Comparison of ENCODE assay signal across 1 cellular context in the genomic region with DNA sequence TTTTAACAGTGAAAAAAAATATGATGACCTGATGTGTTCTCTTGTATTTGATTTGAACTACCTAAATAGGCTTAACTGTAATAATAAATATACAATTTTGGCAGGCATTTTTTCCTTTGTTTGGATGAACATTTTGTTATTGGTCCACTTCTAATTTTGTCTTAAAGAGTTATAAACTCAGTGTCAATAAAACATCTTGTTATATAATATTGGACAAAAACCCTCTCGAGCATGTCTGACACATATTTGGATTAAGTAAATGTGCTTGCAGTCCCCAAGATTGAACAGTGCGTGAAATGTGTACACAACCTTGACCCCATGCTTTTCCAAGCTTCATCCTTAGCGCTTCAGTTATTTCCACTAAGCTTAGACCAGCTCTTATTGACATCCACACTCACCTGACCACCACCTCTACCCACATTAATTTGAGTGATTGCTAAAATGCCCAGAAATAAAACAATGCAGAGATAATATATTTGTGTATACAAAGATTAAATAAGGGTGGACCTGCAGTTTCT.
TF ChIP-seq lines count a peak whose summit lies in the region.

No MANE protein-coding gene starts in this region.

TF ChIP-seq in HepG2, 621 proteins besides CTCF, POLR2A, EP300 and RAD21 (continued from another document and continues in another):
- TF ChIP-seq, protein P1, sequence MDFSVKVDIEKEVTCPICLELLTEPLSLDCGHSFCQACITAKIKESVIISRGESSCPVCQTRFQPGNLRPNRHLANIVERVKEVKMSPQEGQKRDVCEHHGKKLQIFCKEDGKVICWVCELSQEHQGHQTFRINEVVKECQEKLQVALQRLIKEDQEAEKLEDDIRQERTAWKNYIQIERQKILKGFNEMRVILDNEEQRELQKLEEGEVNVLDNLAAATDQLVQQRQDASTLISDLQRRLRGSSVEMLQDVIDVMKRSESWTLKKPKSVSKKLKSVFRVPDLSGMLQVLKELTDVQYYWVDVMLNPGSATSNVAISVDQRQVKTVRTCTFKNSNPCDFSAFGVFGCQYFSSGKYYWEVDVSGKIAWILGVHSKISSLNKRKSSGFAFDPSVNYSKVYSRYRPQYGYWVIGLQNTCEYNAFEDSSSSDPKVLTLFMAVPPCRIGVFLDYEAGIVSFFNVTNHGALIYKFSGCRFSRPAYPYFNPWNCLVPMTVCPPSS (IDR thresholded peaks at IDR 0.05) = no peak
- TF ChIP-seq, protein P2, sequence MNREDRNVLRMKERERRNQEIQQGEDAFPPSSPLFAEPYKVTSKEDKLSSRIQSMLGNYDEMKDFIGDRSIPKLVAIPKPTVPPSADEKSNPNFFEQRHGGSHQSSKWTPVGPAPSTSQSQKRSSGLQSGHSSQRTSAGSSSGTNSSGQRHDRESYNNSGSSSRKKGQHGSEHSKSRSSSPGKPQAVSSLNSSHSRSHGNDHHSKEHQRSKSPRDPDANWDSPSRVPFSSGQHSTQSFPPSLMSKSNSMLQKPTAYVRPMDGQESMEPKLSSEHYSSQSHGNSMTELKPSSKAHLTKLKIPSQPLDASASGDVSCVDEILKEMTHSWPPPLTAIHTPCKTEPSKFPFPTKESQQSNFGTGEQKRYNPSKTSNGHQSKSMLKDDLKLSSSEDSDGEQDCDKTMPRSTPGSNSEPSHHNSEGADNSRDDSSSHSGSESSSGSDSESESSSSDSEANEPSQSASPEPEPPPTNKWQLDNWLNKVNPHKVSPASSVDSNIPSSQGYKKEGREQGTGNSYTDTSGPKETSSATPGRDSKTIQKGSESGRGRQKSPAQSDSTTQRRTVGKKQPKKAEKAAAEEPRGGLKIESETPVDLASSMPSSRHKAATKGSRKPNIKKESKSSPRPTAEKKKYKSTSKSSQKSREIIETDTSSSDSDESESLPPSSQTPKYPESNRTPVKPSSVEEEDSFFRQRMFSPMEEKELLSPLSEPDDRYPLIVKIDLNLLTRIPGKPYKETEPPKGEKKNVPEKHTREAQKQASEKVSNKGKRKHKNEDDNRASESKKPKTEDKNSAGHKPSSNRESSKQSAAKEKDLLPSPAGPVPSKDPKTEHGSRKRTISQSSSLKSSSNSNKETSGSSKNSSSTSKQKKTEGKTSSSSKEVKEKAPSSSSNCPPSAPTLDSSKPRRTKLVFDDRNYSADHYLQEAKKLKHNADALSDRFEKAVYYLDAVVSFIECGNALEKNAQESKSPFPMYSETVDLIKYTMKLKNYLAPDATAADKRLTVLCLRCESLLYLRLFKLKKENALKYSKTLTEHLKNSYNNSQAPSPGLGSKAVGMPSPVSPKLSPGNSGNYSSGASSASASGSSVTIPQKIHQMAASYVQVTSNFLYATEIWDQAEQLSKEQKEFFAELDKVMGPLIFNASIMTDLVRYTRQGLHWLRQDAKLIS (CRISPR knock-in tag; IDR thresholded peaks at IDR 0.05) = no peak
- TF ChIP-seq, protein P3, sequence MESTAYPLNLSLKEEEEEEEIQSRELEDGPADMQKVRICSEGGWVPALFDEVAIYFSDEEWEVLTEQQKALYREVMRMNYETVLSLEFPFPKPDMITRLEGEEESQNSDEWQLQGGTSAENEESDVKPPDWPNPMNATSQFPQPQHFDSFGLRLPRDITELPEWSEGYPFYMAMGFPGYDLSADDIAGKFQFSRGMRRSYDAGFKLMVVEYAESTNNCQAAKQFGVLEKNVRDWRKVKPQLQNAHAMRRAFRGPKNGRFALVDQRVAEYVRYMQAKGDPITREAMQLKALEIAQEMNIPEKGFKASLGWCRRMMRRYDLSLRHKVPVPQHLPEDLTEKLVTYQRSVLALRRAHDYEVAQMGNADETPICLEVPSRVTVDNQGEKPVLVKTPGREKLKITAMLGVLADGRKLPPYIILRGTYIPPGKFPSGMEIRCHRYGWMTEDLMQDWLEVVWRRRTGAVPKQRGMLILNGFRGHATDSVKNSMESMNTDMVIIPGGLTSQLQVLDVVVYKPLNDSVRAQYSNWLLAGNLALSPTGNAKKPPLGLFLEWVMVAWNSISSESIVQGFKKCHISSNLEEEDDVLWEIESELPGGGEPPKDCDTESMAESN (CRISPR knock-in tag; conservative IDR thresholded peaks at IDR 0.05) = no peak
- no peak for TF ChIP-seq HINFP (CRISPR knock-in tag; IDR thresholded peaks at IDR 0.05; ENCODE audit: low read depth)
- no peak for TF ChIP-seq JUN (CRISPR knock-in tag; IDR thresholded peaks at IDR 0.05)
- TF ChIP-seq ZBTB49 (CRISPR knock-in tag; IDR thresholded peaks at IDR 0.05; ENCODE audit: borderline replicate concordance) = no peak
- TF ChIP-seq EHMT2 (IDR thresholded peaks at IDR 0.05; ENCODE audit: borderline replicate concordance, low read depth, low read length) = no peak
- TF ChIP-seq DPF2 (CRISPR knock-in tag; IDR thresholded peaks at IDR 0.05; ENCODE audit: borderline replicate concordance, low read depth) = 0 out of 2 replicates have a peak, but pooled peaks have one; percentile 18
- no peak; the same call in 1 of the 2 replicates for TF ChIP-seq ARID4A (CRISPR knock-in tag; IDR thresholded peaks at IDR 0.05; ENCODE audit: borderline replicate concordance)
- no peak for TF ChIP-seq NFRKB (IDR thresholded peaks at IDR 0.05)
- peak; percentile 24; the same call in 1 of the 2 replicates for TF ChIP-seq HOXA3 (CRISPR knock-in tag; IDR thresholded peaks at IDR 0.05)
- TF ChIP-seq U2AF1 (optimal IDR thresholded peaks at IDR 0.05; ENCODE audit: low read depth, low read length) = no peak
- TF ChIP-seq MED13 (CRISPR knock-in tag; IDR thresholded peaks at IDR 0.05) = no peak
- no peak for TF ChIP-seq STAG1 (CRISPR knock-in tag; IDR thresholded peaks at IDR 0.05)
- TF ChIP-seq NCOA2 (CRISPR knock-in tag; IDR thresholded peaks at IDR 0.05) = peak; percentile 54
- TF ChIP-seq ZNF724P (CRISPR knock-in tag; IDR thresholded peaks at IDR 0.05; ENCODE audit: borderline replicate concordance) = no peak
- no peak for TF ChIP-seq ZNF569 (CRISPR knock-in tag; IDR thresholded peaks at IDR 0.05; ENCODE audit: borderline replicate concordance)
- TF ChIP-seq HDAC1 (CRISPR knock-in tag; IDR thresholded peaks at IDR 0.05) = no peak
- TF ChIP-seq ZNF180 (CRISPR knock-in tag; IDR thresholded peaks at IDR 0.05; ENCODE audit: borderline replicate concordance, low read depth) = no peak
- no peak for TF ChIP-seq FOXK2 (IDR thresholded peaks at IDR 0.05)
- TF ChIP-seq U2AF2 (IDR thresholded peaks at IDR 0.05; ENCODE audit: low read depth, low read length) = no peak
- peak; percentile 34; the same call in 1 of the 2 replicates for TF ChIP-seq TBX3 (IDR thresholded peaks at IDR 0.05; ENCODE audit: borderline replicate concordance)
- TF ChIP-seq ZNF296 (CRISPR knock-in tag; conservative IDR thresholded peaks at IDR 0.05) = no peak
- TF ChIP-seq, protein P4, sequence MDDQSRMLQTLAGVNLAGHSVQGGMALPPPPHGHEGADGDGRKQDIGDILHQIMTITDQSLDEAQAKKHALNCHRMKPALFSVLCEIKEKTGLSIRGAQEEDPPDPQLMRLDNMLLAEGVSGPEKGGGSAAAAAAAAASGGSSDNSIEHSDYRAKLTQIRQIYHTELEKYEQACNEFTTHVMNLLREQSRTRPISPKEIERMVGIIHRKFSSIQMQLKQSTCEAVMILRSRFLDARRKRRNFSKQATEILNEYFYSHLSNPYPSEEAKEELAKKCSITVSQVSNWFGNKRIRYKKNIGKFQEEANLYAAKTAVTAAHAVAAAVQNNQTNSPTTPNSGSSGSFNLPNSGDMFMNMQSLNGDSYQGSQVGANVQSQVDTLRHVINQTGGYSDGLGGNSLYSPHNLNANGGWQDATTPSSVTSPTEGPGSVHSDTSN (CRISPR knock-in tag; IDR thresholded peaks at IDR 0.05; ENCODE audit: borderline replicate concordance) = no peak
- no peak for TF ChIP-seq ZNF792 (CRISPR knock-in tag; IDR thresholded peaks at IDR 0.05)
- TF ChIP-seq HDAC2 (CRISPR knock-in tag; IDR thresholded peaks at IDR 0.05) = peak; percentile 63
- TF ChIP-seq ZMAT5 (CRISPR knock-in tag; IDR thresholded peaks at IDR 0.05; ENCODE audit: borderline replicate concordance, low read depth) = no peak
- TF ChIP-seq MAX (IDR thresholded peaks at IDR 0.05) = no peak
- TF ChIP-seq ZNF3 (CRISPR knock-in tag; IDR thresholded peaks at IDR 0.05) = no peak
- TF ChIP-seq NCOA1 (CRISPR knock-in tag; IDR thresholded peaks at IDR 0.05) = no peak
- TF ChIP-seq, protein P5, sequence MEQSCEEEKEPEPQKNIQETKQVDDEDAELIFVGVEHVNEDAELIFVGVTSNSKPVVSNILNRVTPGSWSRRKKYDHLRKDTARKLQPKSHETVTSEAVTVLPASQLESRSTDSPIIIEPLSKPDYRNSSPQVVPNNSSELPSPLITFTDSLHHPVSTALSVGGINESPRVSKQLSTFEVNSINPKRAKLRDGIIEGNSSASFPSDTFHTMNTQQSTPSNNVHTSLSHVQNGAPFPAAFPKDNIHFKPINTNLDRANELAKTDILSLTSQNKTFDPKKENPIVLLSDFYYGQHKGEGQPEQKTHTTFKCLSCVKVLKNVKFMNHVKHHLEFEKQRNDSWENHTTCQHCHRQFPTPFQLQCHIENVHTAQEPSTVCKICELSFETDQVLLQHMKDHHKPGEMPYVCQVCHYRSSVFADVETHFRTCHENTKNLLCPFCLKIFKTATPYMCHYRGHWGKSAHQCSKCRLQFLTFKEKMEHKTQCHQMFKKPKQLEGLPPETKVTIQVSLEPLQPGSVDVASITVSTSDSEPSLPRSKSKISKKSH (CRISPR knock-in tag; IDR thresholded peaks at IDR 0.05; ENCODE audit: borderline replicate concordance) = no peak
- 0 out of 2 replicates have a peak, but pooled peaks have one; percentile 35 for TF ChIP-seq MIXL1 (CRISPR knock-in tag; IDR thresholded peaks at IDR 0.05)
- no peak for TF ChIP-seq ZNF546 (CRISPR knock-in tag; conservative IDR thresholded peaks at IDR 0.05)
- no peak for TF ChIP-seq ATF1 (CRISPR knock-in tag; IDR thresholded peaks at IDR 0.05)
